In genomic region chr22:24145446-24146189, GRCh38 we compare ENCODE assay signal across 10 cellular contexts. TPM values are rescaled to one million over a fixed set of nuclear protein-coding genes. Genes with fewer than 3 reads are reported as not detected.
DNase-seq lines count a peak whose midpoint lies in the region; ATAC-seq and TF ChIP-seq lines count a peak whose summit lies in the region.
"Had no signal": no experiment of that assay in that cellular context is flagged by ENCODE, and none has a peak within 500 bp of the region (broad histone marks: within the 10 kb centered on the region; RNA-seq: fewer than 3 reads in every experiment).

No MANE protein-coding gene starts in this region.

- H3K4me2 ChIP-seq in mesendoderm (ENCODE audit: low read length): no peak overlapping the region

- H4K8ac ChIP-seq in mesendoderm (ENCODE audit: low read depth, low read length): no peak overlapping the region

- no peak for TF ChIP-seq POLR2A in upper lobe of left lung (IDR thresholded peaks at IDR 0.05)

- H3K4me1 ChIP-seq in mesendoderm (ENCODE audit: control insufficient read depth, low read depth, low read length) (peaks cover 6% of the 10 kb centered on the region), upper lobe of left lung (peaks cover 66 to 83% (median 72%) of the 10 kb centered on the region in 4 donors)

- H3K4me3 Mint-ChIP-seq in activated T-cell treated with anti-CD3 and anti-CD28 coated beads, Interleukin-2, amount 50 U/mL, for 24 hours: no peak overlapping the region
- peak overlapping the region in 3 of 5 experiments; percentile 2 to 45 (median 8) for H3K4me3 Mint-ChIP-seq in brain

- peaks cover 2% of the 10 kb centered on the region for H3K79me1 ChIP-seq in mesendoderm (ENCODE audit: low read length)

- no peak overlapping the region for H2AK5ac ChIP-seq in mesendoderm (ENCODE audit: low read length)

- DNase-seq in activated T-cell treated with anti-CD3 and anti-CD28 coated beads, Interleukin-2, amount 50 U/mL, for 24 hours: no peak
- no peak for DNase-seq in activated T-cell treated with anti-CD3 and anti-CD28 coated beads for 4 hours
- DNase-seq in mesendoderm: peak; percentile 64
- DNase-seq in upper lobe of left lung: no peak
- DNase-seq in NCI-H748 treated with DMSO at 0.1 percent for 48 hours (lab: John Stamatoyannopoulos, UW): no peak
- no peak for DNase-seq in DMS53 treated with DMSO at 0.1 percent for 48 hours (lab: John Stamatoyannopoulos, UW; ENCODE audit: unreplicated experiment)
- no peak for DNase-seq in AML-193 (lab: John Stamatoyannopoulos, UW)
- DNase-seq: cerebellar nuclear complex, NCI-H526 had no signal

- H3K9me3 Mint-ChIP-seq in activated T-cell treated with anti-CD3 and anti-CD28 coated beads, Interleukin-2, amount 50 U/mL, for 24 hours: no peaks in the 10 kb centered on the region
- no peaks in the 10 kb centered on the region for H3K9me3 Mint-ChIP-seq in brain

- H3K18ac ChIP-seq in mesendoderm (ENCODE audit: low read length): no peak overlapping the region

- H3K4ac ChIP-seq in mesendoderm (ENCODE audit: low read depth, low read length): no peak overlapping the region

- no peak overlapping the region for H3K23ac ChIP-seq in mesendoderm (ENCODE audit: low read length)

- H2BK5ac ChIP-seq in mesendoderm (ENCODE audit: low read length): no peak overlapping the region

- H3K27ac ChIP-seq in mesendoderm (ENCODE audit: low read depth, low read length) (peak overlapping the region; percentile 14), upper lobe of left lung (peak overlapping the region; percentile 73 to 88 (median 80))

- H3K4me3 ChIP-seq in mesendoderm (ENCODE audit: low read length) (no peak overlapping the region), upper lobe of left lung (no peak overlapping the region)

- no peak overlapping the region for H2BK120ac ChIP-seq in mesendoderm (ENCODE audit: low read depth, low read length)

- TF ChIP-seq EP300 in upper lobe of left lung (IDR thresholded peaks at IDR 0.05): no peak

- TF ChIP-seq CTCF in brain (conservative IDR thresholded peaks at IDR 0.05): no peak
- TF ChIP-seq CTCF in upper lobe of left lung (IDR thresholded peaks at IDR 0.05): no peak

- no peak overlapping the region for H3K9ac ChIP-seq in mesendoderm (ENCODE audit: low read length)

- no peaks in the 10 kb centered on the region for H3K36me3 ChIP-seq in mesendoderm (ENCODE audit: control insufficient read depth, insufficient read depth, low read length)
- H3K36me3 ChIP-seq in upper lobe of left lung: peaks cover 0 to 3% (median 1%) of the 10 kb centered on the region in 4 donors

- H3K56ac ChIP-seq in mesendoderm (ENCODE audit: low read length): no peak overlapping the region

- H3K4me1 Mint-ChIP-seq in activated T-cell treated with anti-CD3 and anti-CD28 coated beads, Interleukin-2, amount 50 U/mL, for 24 hours (ENCODE audit: low read depth): peaks cover 78% of the 10 kb centered on the region
- H3K4me1 Mint-ChIP-seq in brain: peaks cover 46% of the 10 kb centered on the region

- H4K5ac ChIP-seq in mesendoderm (ENCODE audit: low read length): no peak overlapping the region

- no CpG with 5 or more reads among the region's 9 CpGs for WGBS in mesendoderm (ENCODE audit: extremely low coverage, insufficient coverage, low lambda C conversion rate)
- WGBS in upper lobe of left lung, 2 donors: 70 to 97% methylated on average over 5 to 9 of the region's 9 CpGs

- no peaks in the 10 kb centered on the region for H3K9me3 ChIP-seq in upper lobe of left lung

- H3K27me3 ChIP-seq in mesendoderm (ENCODE audit: insufficient read depth, low read length, poor library complexity) (no peaks in the 10 kb centered on the region), upper lobe of left lung (no peaks in the 10 kb centered on the region)

- no peaks in the 10 kb centered on the region for H3K79me2 ChIP-seq in mesendoderm (ENCODE audit: control insufficient read depth, insufficient read depth, low read length)

- peak overlapping the region; percentile 69 for H3K27ac Mint-ChIP-seq in activated T-cell treated with anti-CD3 and anti-CD28 coated beads, Interleukin-2, amount 50 U/mL, for 24 hours
- peak overlapping the region; percentile 55 to 94 (median 85) for H3K27ac Mint-ChIP-seq in brain

- H2BK15ac ChIP-seq in mesendoderm (replicated peaks; ENCODE audit: low read depth): no peak overlapping the region

- H3K36me3 Mint-ChIP-seq in activated T-cell treated with anti-CD3 and anti-CD28 coated beads, Interleukin-2, amount 50 U/mL, for 24 hours (ENCODE audit: low read depth): peaks cover 37% of the 10 kb centered on the region
- peaks cover 13% of the 10 kb centered on the region for H3K36me3 Mint-ChIP-seq in brain

- ATAC-seq in upper lobe of left lung (ENCODE audit: low FRiP score in 2 of 2): peak in 1 of 2 donors; percentile 0

- H3K27me3 Mint-ChIP-seq in activated T-cell treated with anti-CD3 and anti-CD28 coated beads, Interleukin-2, amount 50 U/mL, for 24 hours: no peaks in the 10 kb centered on the region
- peaks cover 2% of the 10 kb centered on the region for H3K27me3 Mint-ChIP-seq in brain

RNA-seq across cellular contexts. Expression of gene SUSD2, which starts 35.7 kb away (rescaled TPM):
- 2.7 TPM for polyA plus RNA-seq in brain (ENCODE audit: insufficient read depth, low read depth, low replicate concordance)
- polyA plus RNA-seq in mesendoderm (2013, experiment 1 of 2): 1.8 TPM
- polyA plus RNA-seq in mesendoderm (2013, experiment 2 of 2): 1.6 TPM
- total RNA-seq in upper lobe of left lung: 100 to 1,000 TPM; 191 to 645 (median 348) TPM
